In genomic region chr17:81533713-81534141, GRCh38 we compare ENCODE assay signal across 12 cellular contexts. TPM values are rescaled to one million over a fixed set of nuclear protein-coding genes. Genes with fewer than 3 reads are reported as not detected.
DNase-seq lines count a peak whose midpoint lies in the region; ATAC-seq and TF ChIP-seq lines count a peak whose summit lies in the region.
"Had no signal": no experiment of that assay in that cellular context is flagged by ENCODE, and none has a peak within 500 bp of the region (broad histone marks: within the 10 kb centered on the region; RNA-seq: fewer than 3 reads in every experiment).

No MANE protein-coding gene starts in this region.

- peaks cover 0 to 34% (median 14%) of the 10 kb centered on the region in 5 donors for H3K27me3 Mint-ChIP-seq in naive thymus-derived CD4-positive, alpha-beta T cell

- H3K4me1 ChIP-seq in BLaER1, result peaks cover 51% of the 10 kb centered on the region
- H3K4me1 ChIP-seq in DND-41 (ENCODE audit: insufficient read depth, low read length), result no peaks in the 10 kb centered on the region
- H3K4me1 ChIP-seq in naive thymus-derived CD4-positive, alpha-beta T cell (ENCODE audit: control insufficient read depth in 2 of 2, insufficient read depth in 2 of 2, low read length in 2 of 2), result no peaks in the 10 kb centered on the region

- H3K36me3 ChIP-seq in BLaER1 (peaks cover 7% of the 10 kb centered on the region; the same call in 1 of the 2 replicates), DND-41 (ENCODE audit: insufficient read depth, low read length) (peaks cover 6% of the 10 kb centered on the region)
- H3K36me3 ChIP-seq in naive thymus-derived CD4-positive, alpha-beta T cell (ENCODE audit: control insufficient read depth in 2 of 3, insufficient read depth in 3 of 3, low read length in 3 of 3), result no peaks in the 10 kb centered on the region

- H3K27ac ChIP-seq in BLaER1 (peak overlapping the region; percentile 64), DND-41 (ENCODE audit: low read length) (no peak overlapping the region)
- no peak overlapping the region for H3K27ac ChIP-seq in naive thymus-derived CD4-positive, alpha-beta T cell (ENCODE audit: low read depth, low read length)
- H3K27ac ChIP-seq: C4-2B, SK-N-MC had no signal

- H3K79me2 ChIP-seq in DND-41 (ENCODE audit: insufficient read depth, low read length), result no peaks in the 10 kb centered on the region

- peaks cover 0 to 6% (median 0%) of the 10 kb centered on the region in 7 donors for H3K4me1 Mint-ChIP-seq in naive thymus-derived CD4-positive, alpha-beta T cell

- H3K4me3 Mint-ChIP-seq in naive thymus-derived CD4-positive, alpha-beta T cell, result no peak overlapping the region

- H3K4me3 ChIP-seq in BLaER1 (no peak overlapping the region), DND-41 (ENCODE audit: low read depth in 1 of 2, low read length in 2 of 2) (no peak overlapping the region)
- H3K4me3 ChIP-seq in naive thymus-derived CD4-positive, alpha-beta T cell (ENCODE audit: low read length), result no peak overlapping the region
- H3K4me3 ChIP-seq: SK-N-MC had no signal

- CTCF ChIA-PET in naive thymus-derived CD4-positive, alpha-beta T cell (lab: Charles Lee), result no interaction called here

- no peak overlapping the region for H3K27ac Mint-ChIP-seq in naive thymus-derived CD4-positive, alpha-beta T cell

- H4K20me1 ChIP-seq in BLaER1, result peaks cover 47% of the 10 kb centered on the region
- H4K20me1 ChIP-seq in DND-41 (ENCODE audit: insufficient read depth, low read length), result peaks cover 23% of the 10 kb centered on the region

- POLR2A ChIA-PET in naive thymus-derived CD4-positive, alpha-beta T cell (lab: Charles Lee), result interaction anchor here (0.6 to 1.6 kb wide), 2 partner anchors 25 to 1187 kb away, joined by 3 to 4 read pairs; no protein-coding TSS in a partner anchor

- no peak for TF ChIP-seq CTCF in DND-41 (IDR thresholded peaks at IDR 0.05; ENCODE audit: borderline replicate concordance, extremely low read depth, low read length, poor library complexity, severe bottlenecking)

- intact Hi-C loops in naive thymus-derived CD4-positive, alpha-beta T cell (cut with micrococcal nuclease), result no loop called here

- peak; percentile 17; the same call in 2 of the 3 replicates for ATAC-seq in DND-41 (ENCODE audit: insufficient read depth, low read depth)
- ATAC-seq in naive thymus-derived CD4-positive, alpha-beta T cell, result peak; percentile 21

- peaks cover 0 to 4% (median 3%) of the 10 kb centered on the region in 5 donors for H3K36me3 Mint-ChIP-seq in naive thymus-derived CD4-positive, alpha-beta T cell

- peak overlapping the region; percentile 80 for H3K4me2 ChIP-seq in BLaER1
- no peak overlapping the region for H3K4me2 ChIP-seq in DND-41 (ENCODE audit: insufficient read depth, low read length)

- H3K9ac ChIP-seq in BLaER1 (peak overlapping the region; percentile 53), DND-41 (ENCODE audit: low read depth, low read length) (no peak overlapping the region)

- H3K27me3 ChIP-seq in BLaER1 (peaks cover 33% of the 10 kb centered on the region), DND-41 (ENCODE audit: insufficient read depth, low read length, poor library complexity) (no peaks in the 10 kb centered on the region)
- peaks cover 0 to 4% of the 10 kb centered on the region in 2 donors for H3K27me3 ChIP-seq in naive thymus-derived CD4-positive, alpha-beta T cell (ENCODE audit: control insufficient read depth in 2 of 2, insufficient read depth in 2 of 2, low read length in 2 of 2)

- H3K9me3 Mint-ChIP-seq in naive thymus-derived CD4-positive, alpha-beta T cell, result no peaks in the 10 kb centered on the region

- no peak overlapping the region for H2AFZ ChIP-seq in DND-41 (ENCODE audit: low read depth, low read length)

- H3K9me3 ChIP-seq in BLaER1 (0 out of 2 replicates have a peak, but pooled peaks cover 7% of the 10 kb centered on the region), DND-41 (ENCODE audit: insufficient read depth, low read length, severe bottlenecking) (no peaks in the 10 kb centered on the region)
- H3K9me3 ChIP-seq in naive thymus-derived CD4-positive, alpha-beta T cell (ENCODE audit: control insufficient read depth in 2 of 3, low read length in 3 of 3), result no peaks in the 10 kb centered on the region

- DNase-seq in DND-41, result no peak
- DNase-seq in UCSD-AML1 (lab: John Stamatoyannopoulos, UW; ENCODE audit: unreplicated experiment), result peak; percentile 24
- DNase-seq in naive thymus-derived CD4-positive, alpha-beta T cell, result no peak
- no peak for DNase-seq in NCI-H146 (lab: John Stamatoyannopoulos, UW)
- no peak for DNase-seq in DMS79 (lab: John Stamatoyannopoulos, UW)
- no peak for DNase-seq in SIG-M5 treated with dmso at 0.1 percent for 504 hours (lab: John Stamatoyannopoulos, UW; ENCODE audit: unreplicated experiment)
- DNase-seq: DMS79 treated with DMSO at 0.1 percent for 48 hours, GDM1, NCI-H2029 had no signal

RNA-seq across cellular contexts. Expression of gene FSCN2, which starts 5.5 kb away (rescaled TPM):
- 1 to 10 TPM in 2 of 5 experiments, under 1 TPM in 3; 0.56 to 1.6 (median 0.70) TPM for total RNA-seq in naive thymus-derived CD4-positive, alpha-beta T cell
- not detected for polyA plus RNA-seq in naive thymus-derived CD4-positive, alpha-beta T cell

RNA-seq across cellular contexts. Expression of gene FAAP100, which starts 18.4 kb away (rescaled TPM):
- 10 to 100 TPM; 28.8 to 57.0 (median 43.6) TPM for total RNA-seq in naive thymus-derived CD4-positive, alpha-beta T cell
- 10 to 100 TPM in 1 of 2 donors, 1 to 10 TPM in 1; 9.0 to 20.1 TPM for polyA plus RNA-seq in naive thymus-derived CD4-positive, alpha-beta T cell

RNA-seq across cellular contexts. Expression of gene ACTG1, which starts 21.1 kb away (rescaled TPM):
- 1,000 to 10,000 TPM in 4 of 5 experiments, 100 to 1,000 TPM in 1; 971 to 4,639 (median 1,185) TPM for total RNA-seq in naive thymus-derived CD4-positive, alpha-beta T cell
- 1,000 to 10,000 TPM; 1,098 to 1,433 TPM for polyA plus RNA-seq in naive thymus-derived CD4-positive, alpha-beta T cell
